29 cellular contexts compared by ENCODE assay signal in the genomic region with DNA sequence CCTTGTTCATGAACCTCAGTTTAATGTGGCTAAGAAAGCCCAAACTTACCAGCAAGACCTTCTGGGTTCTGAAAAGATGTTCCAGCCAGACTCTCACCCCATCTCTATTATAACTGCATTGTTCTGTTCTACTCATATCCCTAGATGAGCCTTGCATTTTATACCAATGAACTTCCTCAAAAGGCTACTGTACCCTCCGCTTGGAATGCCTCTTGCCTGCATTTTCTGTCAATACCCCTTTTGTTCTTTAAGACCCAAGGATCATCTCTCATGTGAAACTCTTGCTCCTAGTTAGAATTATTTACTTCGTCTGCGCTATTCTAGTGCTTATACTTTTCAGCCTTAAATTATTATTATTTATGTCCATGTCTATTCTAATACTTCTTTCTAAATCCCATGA.
"Had no signal": no experiment of that assay in that cellular context is flagged by ENCODE, and none has a peak within 500 bp of the region (broad histone marks: within the 10 kb centered on the region; RNA-seq: fewer than 3 reads in every experiment).

No MANE protein-coding gene starts in this region.

- H3K9me3 ChIP-seq: ovary, psoas muscle, right lobe of liver, sigmoid colon, suprapubic skin, testis, tibial artery, transverse colon, upper lobe of left lung, vagina had no signal

- H3K27ac Mint-ChIP-seq: naive thymus-derived CD8-positive, alpha-beta T cell; natural killer cell treated with Interleukin-12 subunit alpha and Interleukin-12 subunit beta and Interleukin-15 and Interleukin-18, amount 100 ng/mL, for 72 hours; nephron progenitor cell; progenitor cell of endocrine pancreas; stimulated activated effector memory CD8-positive, alpha-beta T cell treated with anti-CD3 and anti-CD28 coated beads, Interleukin-12 subunit alpha, Interleukin-12 subunit beta, amount 100 ng/mL, for 72 hours; stimulated activated naive CD8-positive, alpha-beta T cell treated with anti-CD3 and anti-CD28 coated beads, Interleukin-15, amount 100 ng/mL, for 72 hours had no signal

- H3K27me3 Mint-ChIP-seq: stimulated activated naive CD8-positive, alpha-beta T cell treated with anti-CD3 and anti-CD28 coated beads, Interleukin-15, amount 100 ng/mL, for 72 hours had no signal

- H3K4me3 Mint-ChIP-seq: naive thymus-derived CD8-positive, alpha-beta T cell; natural killer cell treated with Interleukin-12 subunit alpha and Interleukin-12 subunit beta and Interleukin-15 and Interleukin-18, amount 100 ng/mL, for 72 hours; nephron progenitor cell; neural crest cell; stimulated activated effector memory CD8-positive, alpha-beta T cell treated with anti-CD3 and anti-CD28 coated beads, Interleukin-12 subunit alpha, Interleukin-12 subunit beta, amount 100 ng/mL, for 72 hours; stimulated activated naive CD8-positive, alpha-beta T cell treated with anti-CD3 and anti-CD28 coated beads, Interleukin-15, amount 100 ng/mL, for 72 hours had no signal

- ATAC-seq: naive thymus-derived CD8-positive, alpha-beta T cell; natural killer cell treated with Interleukin-12 subunit alpha and Interleukin-12 subunit beta and Interleukin-15 and Interleukin-18, amount 100 ng/mL, for 72 hours; psoas muscle; right cardiac atrium; right lobe of liver; stimulated activated effector memory CD8-positive, alpha-beta T cell treated with anti-CD3 and anti-CD28 coated beads, Interleukin-12 subunit alpha, Interleukin-12 subunit beta, amount 100 ng/mL, for 72 hours; stimulated activated naive CD8-positive, alpha-beta T cell treated with anti-CD3 and anti-CD28 coated beads, Interleukin-15, amount 100 ng/mL, for 72 hours; stimulated activated naive CD8-positive, alpha-beta T cell treated with anti-CD3 and anti-CD28 coated beads, Interleukin-15, Interleukin-2, amounts not matched to agents 100 U/mL and 50 U/mL, for 24 hours had no signal

- H3K27ac ChIP-seq: ovary, parathyroid adenoma, psoas muscle, right lobe of liver, sigmoid colon, suprapubic skin, testis, tibial artery, transverse colon, upper lobe of left lung, vagina had no signal

- H3K4me1 ChIP-seq: parathyroid adenoma, psoas muscle, right lobe of liver, sigmoid colon, suprapubic skin, testis, tibial artery, upper lobe of left lung, vagina had no signal

- H2AFZ ChIP-seq: parathyroid adenoma had no signal

- H3K9ac ChIP-seq: parathyroid adenoma had no signal

- H3K79me2 ChIP-seq: parathyroid adenoma had no signal

- H3K9me3 Mint-ChIP-seq: naive thymus-derived CD8-positive, alpha-beta T cell; natural killer cell treated with Interleukin-12 subunit alpha and Interleukin-12 subunit beta and Interleukin-15 and Interleukin-18, amount 100 ng/mL, for 72 hours; nephron progenitor cell; neural crest cell; stimulated activated effector memory CD8-positive, alpha-beta T cell treated with anti-CD3 and anti-CD28 coated beads, Interleukin-12 subunit alpha, Interleukin-12 subunit beta, amount 100 ng/mL, for 72 hours; stimulated activated naive CD8-positive, alpha-beta T cell treated with anti-CD3 and anti-CD28 coated beads, Interleukin-15, amount 100 ng/mL, for 72 hours had no signal

- H3K36me3 ChIP-seq: ovary, right lobe of liver, sigmoid colon, suprapubic skin, tibial artery, transverse colon, upper lobe of left lung, vagina had no signal

- DNase-seq: naive thymus-derived CD8-positive, alpha-beta T cell; nephron progenitor cell; occipital lobe; ovary; posterior cingulate gyrus; psoas muscle; right cardiac atrium; right lobe of liver; sigmoid colon; small intestine; stimulated activated CD4-positive, alpha-beta T cell treated with anti-CD3 and anti-CD28 coated beads, Interleukin-15, amount 100 ng/mL, for 24 hours; stimulated activated CD4-positive, alpha-beta T cell treated with anti-CD3 and anti-CD28 coated beads, Interleukin-2, amount 100 ng/mL, for 24 hours; stimulated activated CD4-positive, alpha-beta T cell treated with anti-CD3 and anti-CD28 coated beads, Interleukin-2, amount 100 ng/mL, for 48 hours; stimulated activated CD4-positive, alpha-beta T cell treated with anti-CD3 and anti-CD28 coated beads, Interleukin-4, amount 100 ng/mL, for 24 hours; stimulated activated naive CD4-positive, alpha-beta T cell; stimulated activated naive CD8-positive, alpha-beta T cell treated with anti-CD3 and anti-CD28 coated beads, Interleukin-15, amount 100 ng/mL, for 72 hours; stimulated activated naive CD8-positive, alpha-beta T cell treated with anti-CD3 and anti-CD28 coated beads, Interleukin-15, Interleukin-2, amounts not matched to agents 100 U/mL and 50 U/mL, for 24 hours; substantia nigra; testis; tibial artery; transverse colon; upper lobe of left lung had no signal

- H3K27me3 ChIP-seq: ovary, testis, tibial artery, upper lobe of left lung, vagina had no signal

- H3K4me3 ChIP-seq: ovary, psoas muscle, right lobe of liver, sigmoid colon, suprapubic skin, testis, tibial artery, transverse colon, upper lobe of left lung, vagina had no signal

- H3K36me3 Mint-ChIP-seq: naive thymus-derived CD8-positive, alpha-beta T cell; natural killer cell treated with Interleukin-12 subunit alpha and Interleukin-12 subunit beta and Interleukin-15 and Interleukin-18, amount 100 ng/mL, for 72 hours; stimulated activated effector memory CD8-positive, alpha-beta T cell treated with anti-CD3 and anti-CD28 coated beads, Interleukin-12 subunit alpha, Interleukin-12 subunit beta, amount 100 ng/mL, for 72 hours had no signal
